Comparison of ENCODE assay signal across 16 cellular contexts in the genomic region with DNA sequence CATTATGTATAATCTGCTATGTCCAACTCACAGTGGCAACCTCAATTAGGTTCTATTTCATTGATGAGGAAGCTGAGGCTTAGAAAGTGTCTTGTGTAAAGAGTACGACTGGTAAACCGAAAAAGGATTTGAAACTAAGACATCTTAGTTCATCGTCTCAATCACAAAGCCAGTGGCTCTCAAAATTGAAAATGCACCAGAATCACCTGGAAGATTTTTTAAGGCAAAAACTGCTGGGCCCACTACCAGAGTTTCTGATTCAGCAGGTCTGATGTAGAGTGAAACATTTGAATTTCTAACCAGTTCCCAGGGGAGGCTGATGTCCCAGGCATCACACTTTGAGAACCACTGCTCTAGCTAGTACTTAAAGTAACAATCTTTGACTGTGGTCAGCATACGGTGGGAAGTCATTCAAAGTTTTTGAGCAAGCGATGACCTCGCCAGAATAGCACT. TPM values are rescaled to one million over a fixed set of nuclear protein-coding genes. Genes with fewer than 3 reads are reported as not detected.
DNase-seq lines count a peak whose midpoint lies in the region; ATAC-seq, FAIRE-seq and TF ChIP-seq lines count a peak whose summit lies in the region.
"Had no signal": no experiment of that assay in that cellular context is flagged by ENCODE, and none has a peak within 500 bp of the region (broad histone marks: within the 10 kb centered on the region; RNA-seq: fewer than 3 reads in every experiment).

No MANE protein-coding gene starts in this region.

- DNase-seq in GM12892 (ENCODE audit: insufficient read length) = no peak
- DNase-seq in central memory CD4-positive, alpha-beta T cell = no peak
- DNase-seq in brain microvascular endothelial cell = no peak
- DNase-seq in stimulated activated CD4-positive, alpha-beta T cell treated with anti-CD3 and anti-CD28 coated beads, Interleukin-4, amount 100 ng/mL, for 4 hours = no peak
- DNase-seq in cortex of kidney (lab: John Stamatoyannopoulos, UW) = no peak
- DNase-seq: ACHN; activated CD4-positive, alpha-beta T cell treated with anti-CD3 and anti-CD28 coated beads, Interleukin-2, amount 10 ng/mL, durations not matched to agents 24 days and 14 days; activated naive CD4-positive, alpha-beta T cell; esophagus squamous epithelium; NCI-H1436 treated with DMSO at 0.1 percent for 48 hours; NCI-H82; SJCRH30 had no signal

- TF ChIP-seq CTCF in brain microvascular endothelial cell (IDR thresholded peaks at IDR 0.05; ENCODE audit: low read depth, low read length, missing control alignments) = no peak

- no peaks in the 10 kb centered on the region for H3K27me3 ChIP-seq in brain microvascular endothelial cell (replicated peaks)
- H3K27me3 ChIP-seq: esophagus squamous epithelium, SJCRH30 had no signal

- H3K36me3 ChIP-seq in brain microvascular endothelial cell (replicated peaks) = no peaks in the 10 kb centered on the region
- H3K36me3 ChIP-seq: esophagus squamous epithelium, SJCRH30, thoracic aorta had no signal

- in situ Hi-C loops in brain microvascular endothelial cell (cut with HindIII; ENCODE audit: low pct_ligation_motif_present, low sequenced_read_pairs) = no loop called here

- no peak overlapping the region for H3K27ac ChIP-seq in brain microvascular endothelial cell
- H3K27ac ChIP-seq: esophagus squamous epithelium, SJCRH30, thoracic aorta had no signal

- ATAC-seq in GM19372 (IDR thresholded peaks at IDR 0.05; ENCODE audit: low read depth, unreplicated experiment) (peak; percentile 76), HG02623 (IDR thresholded peaks at IDR 0.05; ENCODE audit: unreplicated experiment) (peak; percentile 56), HG03432 (IDR thresholded peaks at IDR 0.05; ENCODE audit: unreplicated experiment) (peak; percentile 83)

- FAIRE-seq in GM12892 (lab: Jason Lieb, UNC) = peak; percentile 50

- TF ChIP-seq POLR2A in GM12892 (IDR thresholded peaks at IDR 0.05; ENCODE audit: low read depth, low read length) = no peak

- no peak overlapping the region for H3K4me3 ChIP-seq in brain microvascular endothelial cell (ENCODE audit: low read depth, low read length)
- H3K4me3 ChIP-seq: esophagus squamous epithelium, SJCRH30, thoracic aorta had no signal

RNA-seq across cellular contexts. Expression of a gene that starts 5.2 kb away (rescaled TPM):
- not detected for polyA plus RNA-seq in GM12892 (2012; ENCODE audit: missing spikeins)
